In genomic region chrX:13885591-13885990, GRCh38 we compare ENCODE assay signal across 30 cellular contexts.
"Had no signal": no experiment of that assay in that cellular context is flagged by ENCODE, and none has a peak within 500 bp of the region (broad histone marks: within the 10 kb centered on the region; RNA-seq: fewer than 3 reads in every experiment).

No MANE protein-coding gene starts in this region.

- H2AFZ ChIP-seq: PC-9 had no signal

- H3K27ac ChIP-seq: adrenal gland, breast epithelium, KMS-11, PC-9, WERI-Rb-1 had no signal

- H3K4me3 ChIP-seq: adrenal gland, breast epithelium, PC-9 had no signal

- DNase-seq: activated CD4-positive, alpha-beta T cell treated with anti-CD3 and anti-CD28 coated beads, Interleukin-2, amount 10 ng/mL, durations not matched to agents 7 days and 5 days; activated CD4-positive, alpha-beta T cell treated with anti-CD3 and anti-CD28 coated beads, Interleukin-2, amount 50 U/mL, for 48 hours; activated CD8-positive, alpha-beta memory T cell treated with anti-CD3 and anti-CD28 coated beads, Interleukin-2, amount 50 U/mL, for 4 hours; activated gamma-delta T cell treated with Interleukin-2 at 50 U/mL for 16 hours; activated naive CD4-positive, alpha-beta T cell treated with anti-CD3 and anti-CD28 coated beads for 36 hours; activated T-cell treated with anti-CD3 and anti-CD28 coated beads for 4 hours; activated T-cell treated with anti-CD3 and anti-CD28 coated beads, Interleukin-2, amount 50 U/mL, for 4 hours; adrenal gland; anterior cingulate cortex; cerebellar nuclear complex; MM.1S; MV-4-11; NCI-H1092; NCI-H146; NCI-H187; NCI-H2029 treated with DMSO at 0.1 percent for 48 hours; NCI-H2107; NCI-H2171; NCI-H510A; NCI-H526; NCI-H748 treated with DMSO at 0.1 percent for 48 hours; NK-92 treated with Interleukin-12 subunit alpha and Interleukin-12 subunit beta, amount 100 ng/mL, for 24 hours; PC-9; Right ventricle myocardium superior; T1000; WERI-Rb-1 had no signal

- H3K27me3 Mint-ChIP-seq: activated CD4-positive, alpha-beta T cell treated with anti-CD3 and anti-CD28 coated beads, Interleukin-2, amount 10 ng/mL, durations not matched to agents 7 days and 5 days had no signal

- H3K9ac ChIP-seq: KMS-11 had no signal

- H3K4me3 Mint-ChIP-seq: activated CD4-positive, alpha-beta T cell treated with anti-CD3 and anti-CD28 coated beads, Interleukin-2, amount 10 ng/mL, durations not matched to agents 7 days and 5 days; activated naive CD4-positive, alpha-beta T cell treated with anti-CD3 and anti-CD28 coated beads for 36 hours; activated T-cell treated with anti-CD3 and anti-CD28 coated beads, Interleukin-2, amount 50 U/mL, for 4 hours; activated T-helper 1 cell treated with anti-CD3 and anti-CD28 coated beads, Interleukin-12 subunit alpha, Interleukin-12 subunit beta, Interleukin-2, Interleukin-4 antibody, amounts not matched to agents 30 ng/mL and 10 ng/mL and 1 ng/mL, durations not matched to agents 14 hours and 24 hours and 36 hours had no signal

- ATAC-seq: activated naive CD4-positive, alpha-beta T cell treated with anti-CD3 and anti-CD28 coated beads, Interleukin-2, amount 50 U/mL, for 72 hours; activated T-cell treated with anti-CD3 and anti-CD28 coated beads, Interleukin-2, amount 50 U/mL, for 4 hours had no signal

- H3K9me3 ChIP-seq: adrenal gland, breast epithelium had no signal

- H3K36me3 Mint-ChIP-seq: activated naive CD4-positive, alpha-beta T cell treated with anti-CD3 and anti-CD28 coated beads, Interleukin-2, amount 50 U/mL, for 72 hours had no signal

- H3K27ac Mint-ChIP-seq: activated CD4-positive, alpha-beta T cell treated with anti-CD3 and anti-CD28 coated beads, Interleukin-2, amount 10 ng/mL, durations not matched to agents 7 days and 5 days; activated naive CD4-positive, alpha-beta T cell treated with anti-CD3 and anti-CD28 coated beads for 36 hours; activated naive CD4-positive, alpha-beta T cell treated with anti-CD3 and anti-CD28 coated beads, Interleukin-2, amount 50 U/mL, for 72 hours; activated T-helper 1 cell treated with anti-CD3 and anti-CD28 coated beads, Interleukin-12 subunit alpha, Interleukin-12 subunit beta, Interleukin-2, Interleukin-4 antibody, amounts not matched to agents 30 ng/mL and 10 ng/mL and 1 ng/mL, durations not matched to agents 14 hours and 24 hours and 36 hours had no signal

- H3K4me1 ChIP-seq: adrenal gland, breast epithelium had no signal

- H3K9me3 Mint-ChIP-seq: activated CD4-positive, alpha-beta T cell treated with anti-CD3 and anti-CD28 coated beads, Interleukin-2, amount 10 ng/mL, durations not matched to agents 7 days and 5 days; activated naive CD4-positive, alpha-beta T cell treated with anti-CD3 and anti-CD28 coated beads for 36 hours; activated naive CD4-positive, alpha-beta T cell treated with anti-CD3 and anti-CD28 coated beads, Interleukin-2, amount 50 U/mL, for 72 hours; activated T-cell treated with anti-CD3 and anti-CD28 coated beads, Interleukin-2, amount 50 U/mL, for 4 hours; activated T-helper 1 cell treated with anti-CD3 and anti-CD28 coated beads, Interleukin-12 subunit alpha, Interleukin-12 subunit beta, Interleukin-2, Interleukin-4 antibody, amounts not matched to agents 30 ng/mL and 10 ng/mL and 1 ng/mL, durations not matched to agents 14 hours and 24 hours and 36 hours had no signal

- H3K4me1 Mint-ChIP-seq: activated CD4-positive, alpha-beta T cell treated with anti-CD3 and anti-CD28 coated beads, Interleukin-2, amount 10 ng/mL, durations not matched to agents 7 days and 5 days had no signal

- H3K4me2 ChIP-seq: KMS-11, PC-9 had no signal

- H3K36me3 ChIP-seq: adrenal gland, breast epithelium, WERI-Rb-1 had no signal
